ENCODE assay signal across 8 cellular contexts in genomic region chr15:90530250-90531051, GRCh38. TPM values are rescaled to one million over a fixed set of nuclear protein-coding genes. Genes with fewer than 3 reads are reported as not detected.
DNase-seq lines count a peak whose midpoint lies in the region; ATAC-seq and TF ChIP-seq lines count a peak whose summit lies in the region.

No MANE protein-coding gene starts in this region.

- TF ChIP-seq POLR2A in thyroid gland (IDR thresholded peaks at IDR 0.05), result peak; percentile 42 to 78

- H3K27ac ChIP-seq in thyroid gland, result peak overlapping the region; percentile 70 to 96 (median 93)

- intact Hi-C loops in thyroid gland (cut with DNase I), result loop anchor here (10.0 kb wide), 1 partner anchor 84 kb away; no protein-coding TSS in a partner anchor

- peak overlapping the region; percentile 80 to 93 for H3K27ac Mint-ChIP-seq in natural killer cell treated with Interleukin-12 subunit alpha and Interleukin-12 subunit beta and Interleukin-15 and Interleukin-18, amount 100 ng/mL, for 72 hours

- peak; percentile 39 for ATAC-seq in HG02943 (IDR thresholded peaks at IDR 0.05; ENCODE audit: low read depth, unreplicated experiment)
- peak; percentile 74 to 75 for ATAC-seq in natural killer cell treated with Interleukin-12 subunit alpha and Interleukin-12 subunit beta and Interleukin-15 and Interleukin-18, amount 100 ng/mL, for 72 hours

- H3K27me3 ChIP-seq in thyroid gland, result no peaks in the 10 kb centered on the region

- H3K9me3 ChIP-seq in thyroid gland, result no peaks in the 10 kb centered on the region

- H3K4me1 ChIP-seq in thyroid gland, result peaks cover 18 to 29% of the 10 kb centered on the region in 2 donors

- peak overlapping the region; percentile 85 for H3K4me3 ChIP-seq in fibroblast of the aortic adventitia (ENCODE audit: low read depth, low read length)
- peak overlapping the region; percentile 9 to 85 (median 16) for H3K4me3 ChIP-seq in thyroid gland (replicated peaks in 1 of 3)

- H3K9me3 Mint-ChIP-seq in natural killer cell treated with Interleukin-12 subunit alpha and Interleukin-12 subunit beta and Interleukin-15 and Interleukin-18, amount 100 ng/mL, for 72 hours, result no peaks in the 10 kb centered on the region

- no peaks in the 10 kb centered on the region for H3K36me3 Mint-ChIP-seq in natural killer cell treated with Interleukin-12 subunit alpha and Interleukin-12 subunit beta and Interleukin-15 and Interleukin-18, amount 100 ng/mL, for 72 hours

- DNase-seq in NCI-H526 (lab: John Stamatoyannopoulos, UW) (peak; percentile 47 to 67), NCI-H526 treated with DMSO at 0.1 percent for 48 hours (lab: John Stamatoyannopoulos, UW) (no peak), NCI-H748 treated with DMSO at 0.1 percent for 48 hours (lab: John Stamatoyannopoulos, UW) (peak; percentile 2), fibroblast of the aortic adventitia (ENCODE audit: low read depth) (peak; percentile 33), thyroid gland (peak; percentile 89 to 93)
- DNase-seq in activated T-helper 9 cell treated with anti-CD3 and anti-CD28 coated beads, Interleukin-2, amount 50 U/mL, for 16 hours (ENCODE audit: low read depth), result peak; percentile 35
- peak; percentile 76 for DNase-seq in natural killer cell treated with Interleukin-12 subunit alpha and Interleukin-12 subunit beta and Interleukin-15 and Interleukin-18, amount 100 ng/mL, for 72 hours (ENCODE audit: low spot score)

- WGBS in thyroid gland, 2 donors, result 0% methylated on average over 10 to 19 of the region's 76 CpGs

- no peaks in the 10 kb centered on the region for H3K36me3 ChIP-seq in thyroid gland

- H3K27me3 Mint-ChIP-seq in natural killer cell treated with Interleukin-12 subunit alpha and Interleukin-12 subunit beta and Interleukin-15 and Interleukin-18, amount 100 ng/mL, for 72 hours, result no peaks in the 10 kb centered on the region

- TF ChIP-seq CTCF in fibroblast of the aortic adventitia (IDR thresholded peaks at IDR 0.05; ENCODE audit: insufficient read depth, low read length), result no peak
- no peak for TF ChIP-seq CTCF in thyroid gland (IDR thresholded peaks at IDR 0.05)

- peak overlapping the region; percentile 98 for H3K4me3 Mint-ChIP-seq in natural killer cell treated with Interleukin-12 subunit alpha and Interleukin-12 subunit beta and Interleukin-15 and Interleukin-18, amount 100 ng/mL, for 72 hours

- H3K4me1 Mint-ChIP-seq in natural killer cell treated with Interleukin-12 subunit alpha and Interleukin-12 subunit beta and Interleukin-15 and Interleukin-18, amount 100 ng/mL, for 72 hours (ENCODE audit: low read depth in 2 of 2), result peaks cover 34 to 45% of the 10 kb centered on the region in 2 donors

RNA-seq across cellular contexts. Expression of gene CRTC3, which starts 0.7 kb away (rescaled TPM):
- total RNA-seq in fibroblast of the aortic adventitia (ENCODE audit: low replicate concordance), result 10.9 and 15.7 TPM in 2 replicates
- total RNA-seq in natural killer cell treated with Interleukin-12 subunit alpha and Interleukin-12 subunit beta and Interleukin-15 and Interleukin-18, amount 100 ng/mL, for 72 hours, result 10 to 100 TPM; 44.1 to 69.4 TPM
- total RNA-seq in thyroid gland, result 10 to 100 TPM; 49.4 to 76.0 (median 62.6) TPM
